Comparison of ENCODE assay signal across 8 cellular contexts in genomic region chr4:78059524-78059889, GRCh38. TPM values are rescaled to one million over a fixed set of nuclear protein-coding genes. Genes with fewer than 3 reads are reported as not detected.
A peak's percentile ranks its signal among the peaks of the same experiment; 100 is the strongest.
DNase-seq lines count a peak whose midpoint lies in the region; ATAC-seq and TF ChIP-seq lines count a peak whose summit lies in the region.

No MANE protein-coding gene starts in this region.

- no peaks in the 10 kb centered on the region for H3K9me3 Mint-ChIP-seq in CD8-positive, alpha-beta T cell
- no peaks in the 10 kb centered on the region for H3K9me3 Mint-ChIP-seq in activated naive CD8-positive, alpha-beta T cell treated with anti-CD3 and anti-CD28 coated beads for 36 hours
- H3K9me3 Mint-ChIP-seq in osteocyte (ENCODE audit: unreplicated experiment): no peaks in the 10 kb centered on the region

- DNase-seq in CD8-positive, alpha-beta T cell: no peak
- DNase-seq in HEK293T (ENCODE audit: extremely low spot score): peak; percentile 60
- peak; percentile 57 for DNase-seq in NCI-H460 (ENCODE audit: extremely low read depth, low read depth)
- DNase-seq in activated naive CD8-positive, alpha-beta T cell treated with anti-CD3 and anti-CD28 coated beads for 36 hours: peak; percentile 16
- DNase-seq in head of caudate nucleus: peak in 40 of 42 donors; percentile 11 to 83 (median 43)
- DNase-seq in osteocyte (ENCODE audit: extremely low spot score, unreplicated experiment): no peak

- H3K4me3 ChIP-seq in CD8-positive, alpha-beta T cell (ENCODE audit: low read depth, low read length): no peak overlapping the region

- no peak overlapping the region for H3K27ac ChIP-seq in CD8-positive, alpha-beta T cell (ENCODE audit: low read depth, low read length)

- intact Hi-C loops in CD8-positive, alpha-beta T cell (cut with DNase I, micrococcal nuclease): no loop called here
- intact Hi-C loops in head of caudate nucleus (cut with DNase I): no loop called here

- H3K27ac Mint-ChIP-seq in CD8-positive, alpha-beta T cell: no peak overlapping the region
- H3K27ac Mint-ChIP-seq in activated naive CD8-positive, alpha-beta T cell treated with anti-CD3 and anti-CD28 coated beads for 36 hours: no peak overlapping the region
- H3K27ac Mint-ChIP-seq in osteocyte (ENCODE audit: unreplicated experiment): no peak overlapping the region

- ATAC-seq in CD8-positive, alpha-beta T cell: no peak
- ATAC-seq in GM18867 (IDR thresholded peaks at IDR 0.05; ENCODE audit: unreplicated experiment): no peak
- no peak for ATAC-seq in GM18511 (IDR thresholded peaks at IDR 0.05; ENCODE audit: unreplicated experiment)

- peak; percentile 25 for TF ChIP-seq CTCF in CD8-positive, alpha-beta T cell (IDR thresholded peaks at IDR 0.05)
- peak; percentile 50 for TF ChIP-seq CTCF in osteocyte (IDR thresholded peaks at IDR 0.05)

- H3K4me1 ChIP-seq in CD8-positive, alpha-beta T cell (ENCODE audit: insufficient read depth, low read length): peaks cover 13% of the 10 kb centered on the region

- peaks cover 23% of the 10 kb centered on the region for H3K27me3 ChIP-seq in CD8-positive, alpha-beta T cell (ENCODE audit: insufficient read depth, low read length)

- POLR2A ChIA-PET in CD8-positive, alpha-beta T cell (lab: Charles Lee): interaction anchor here (0.6 kb wide), 1 partner anchor 9 kb away, joined by 3 read pairs; no protein-coding TSS in a partner anchor
- POLR2A ChIA-PET in HEK293T (lab: Yijun Ruan, JAX): interaction anchor here (1.2 to 1.6 kb wide), 2 partner anchors 9 to 563 kb away, joined by 3 to 4 read pairs; no protein-coding TSS in a partner anchor

- CTCF ChIA-PET in CD8-positive, alpha-beta T cell (lab: Charles Lee): interaction anchor here (0.7 kb wide), 1 partner anchor 449 kb away, joined by 3 read pairs; no protein-coding TSS in a partner anchor
- CTCF ChIA-PET in HEK293T (lab: Yijun Ruan, JAX): interaction anchor here (0.6 to 1.3 kb wide), 15 partner anchors 9 to 742 kb away, joined by 3 to 8 read pairs (median 4); no protein-coding TSS in a partner anchor

- H3K27me3 Mint-ChIP-seq in CD8-positive, alpha-beta T cell (ENCODE audit: low read depth): peaks cover 48% of the 10 kb centered on the region
- H3K27me3 Mint-ChIP-seq in activated naive CD8-positive, alpha-beta T cell treated with anti-CD3 and anti-CD28 coated beads for 36 hours: peaks cover 81% of the 10 kb centered on the region
- peaks cover 60% of the 10 kb centered on the region for H3K27me3 Mint-ChIP-seq in osteocyte (ENCODE audit: unreplicated experiment)

- no peaks in the 10 kb centered on the region for H3K36me3 ChIP-seq in CD8-positive, alpha-beta T cell (ENCODE audit: insufficient read depth, low read length)

- no peaks in the 10 kb centered on the region for H3K36me3 Mint-ChIP-seq in CD8-positive, alpha-beta T cell
- no peaks in the 10 kb centered on the region for H3K36me3 Mint-ChIP-seq in activated naive CD8-positive, alpha-beta T cell treated with anti-CD3 and anti-CD28 coated beads for 36 hours
- H3K36me3 Mint-ChIP-seq in osteocyte (ENCODE audit: unreplicated experiment): no peaks in the 10 kb centered on the region

- peaks cover 30% of the 10 kb centered on the region for H3K4me1 Mint-ChIP-seq in CD8-positive, alpha-beta T cell (ENCODE audit: low read depth)
- peaks cover 31% of the 10 kb centered on the region for H3K4me1 Mint-ChIP-seq in activated naive CD8-positive, alpha-beta T cell treated with anti-CD3 and anti-CD28 coated beads for 36 hours
- H3K4me1 Mint-ChIP-seq in osteocyte (ENCODE audit: unreplicated experiment): peaks cover 29% of the 10 kb centered on the region

- no peaks in the 10 kb centered on the region for H3K9me3 ChIP-seq in CD8-positive, alpha-beta T cell (ENCODE audit: low read length)

- peak overlapping the region; percentile 67 for H3K4me3 Mint-ChIP-seq in CD8-positive, alpha-beta T cell
- peak overlapping the region; percentile 82 for H3K4me3 Mint-ChIP-seq in activated naive CD8-positive, alpha-beta T cell treated with anti-CD3 and anti-CD28 coated beads for 36 hours
- peak overlapping the region; percentile 79 for H3K4me3 Mint-ChIP-seq in osteocyte (ENCODE audit: unreplicated experiment)

TF ChIP-seq in HEK293T, 16 proteins besides CTCF, POLR2A, EP300 and RAD21:
- no peak for TF ChIP-seq SUZ12 (IDR thresholded peaks at IDR 0.05)
- no peak for TF ChIP-seq BHLHE40 (IDR thresholded peaks at IDR 0.05; ENCODE audit: borderline replicate concordance)
- TF ChIP-seq, protein P1, sequence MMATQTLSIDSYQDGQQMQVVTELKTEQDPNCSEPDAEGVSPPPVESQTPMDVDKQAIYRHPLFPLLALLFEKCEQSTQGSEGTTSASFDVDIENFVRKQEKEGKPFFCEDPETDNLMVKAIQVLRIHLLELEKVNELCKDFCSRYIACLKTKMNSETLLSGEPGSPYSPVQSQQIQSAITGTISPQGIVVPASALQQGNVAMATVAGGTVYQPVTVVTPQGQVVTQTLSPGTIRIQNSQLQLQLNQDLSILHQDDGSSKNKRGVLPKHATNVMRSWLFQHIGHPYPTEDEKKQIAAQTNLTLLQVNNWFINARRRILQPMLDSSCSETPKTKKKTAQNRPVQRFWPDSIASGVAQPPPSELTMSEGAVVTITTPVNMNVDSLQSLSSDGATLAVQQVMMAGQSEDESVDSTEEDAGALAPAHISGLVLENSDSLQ (IDR thresholded peaks at IDR 0.05): no peak
TF ChIP-seq in HEK293T: peak in this region for 0.

RNA-seq across cellular contexts. Expression of gene FRAS1, which starts 2.4 kb away (rescaled TPM):
- not detected for total RNA-seq in CD8-positive, alpha-beta T cell
- total RNA-seq in NCI-H460 (2014; rRNA removed; shearing (Covaris generic)): 1.7 and 2.2 TPM in 2 replicates
- polyA plus RNA-seq in NCI-H460 (2014; cell fraction: nucleus; rRNA removed): 0.70 and 1.1 TPM in 2 replicates
- total RNA-seq in activated naive CD8-positive, alpha-beta T cell treated with anti-CD3 and anti-CD28 coated beads for 36 hours: under 1 TPM; 0.04 to 0.24 TPM
- 0.89 and 1.6 TPM in 2 replicates for total RNA-seq in osteocyte

Comparison
In these comparisons a context has a peak if more than half of its experiments do, and no peak if none do; other contexts are left out.
1. DNase-seq: peak in HEK293T (single experiment), NCI-H460 (single experiment), activated naive CD8-positive, alpha-beta T cell treated with anti-CD3 and anti-CD28 coated beads for 36 hours (single experiment) and head of caudate nucleus (40 of 42); none in CD8-positive, alpha-beta T cell (0 of 7) and osteocyte (single experiment).
2. Peak in every context shown above with its lines, with median percentiles within 50 percentile points of each other: H3K4me3 Mint-ChIP-seq.